1 cellular context compared by ENCODE assay signal in the genomic region with DNA sequence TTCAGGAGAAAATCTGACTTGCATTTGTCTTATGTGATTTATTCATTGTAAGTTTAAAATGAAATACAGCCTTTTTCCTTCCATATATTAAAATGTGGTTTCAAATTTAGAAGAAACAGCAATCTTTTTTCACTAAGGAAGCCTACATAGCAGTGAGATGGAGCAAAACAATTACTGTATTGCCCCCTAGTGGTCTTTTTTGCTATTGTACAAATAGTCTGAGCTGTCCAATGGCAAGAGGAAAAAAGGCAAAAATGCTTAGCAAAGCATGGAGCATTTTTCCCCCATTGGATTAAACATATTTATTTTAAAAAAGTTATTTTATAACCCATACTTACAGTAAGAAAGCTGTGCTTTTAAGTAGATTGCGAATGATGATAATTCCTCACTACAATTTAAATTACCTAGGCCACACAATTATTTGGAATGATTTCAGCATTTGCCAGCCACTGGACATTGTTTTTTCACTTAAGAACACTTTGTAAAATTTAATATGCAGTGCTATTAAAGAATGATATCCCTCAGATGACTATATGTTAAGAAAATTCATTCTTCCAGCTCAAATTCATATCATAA.
TF ChIP-seq lines count a peak whose summit lies in the region.

No MANE protein-coding gene starts in this region.

TF ChIP-seq in GM23338, 12 proteins besides CTCF, POLR2A, EP300 and RAD21 (continued from another document):
- TF ChIP-seq, protein P1, sequence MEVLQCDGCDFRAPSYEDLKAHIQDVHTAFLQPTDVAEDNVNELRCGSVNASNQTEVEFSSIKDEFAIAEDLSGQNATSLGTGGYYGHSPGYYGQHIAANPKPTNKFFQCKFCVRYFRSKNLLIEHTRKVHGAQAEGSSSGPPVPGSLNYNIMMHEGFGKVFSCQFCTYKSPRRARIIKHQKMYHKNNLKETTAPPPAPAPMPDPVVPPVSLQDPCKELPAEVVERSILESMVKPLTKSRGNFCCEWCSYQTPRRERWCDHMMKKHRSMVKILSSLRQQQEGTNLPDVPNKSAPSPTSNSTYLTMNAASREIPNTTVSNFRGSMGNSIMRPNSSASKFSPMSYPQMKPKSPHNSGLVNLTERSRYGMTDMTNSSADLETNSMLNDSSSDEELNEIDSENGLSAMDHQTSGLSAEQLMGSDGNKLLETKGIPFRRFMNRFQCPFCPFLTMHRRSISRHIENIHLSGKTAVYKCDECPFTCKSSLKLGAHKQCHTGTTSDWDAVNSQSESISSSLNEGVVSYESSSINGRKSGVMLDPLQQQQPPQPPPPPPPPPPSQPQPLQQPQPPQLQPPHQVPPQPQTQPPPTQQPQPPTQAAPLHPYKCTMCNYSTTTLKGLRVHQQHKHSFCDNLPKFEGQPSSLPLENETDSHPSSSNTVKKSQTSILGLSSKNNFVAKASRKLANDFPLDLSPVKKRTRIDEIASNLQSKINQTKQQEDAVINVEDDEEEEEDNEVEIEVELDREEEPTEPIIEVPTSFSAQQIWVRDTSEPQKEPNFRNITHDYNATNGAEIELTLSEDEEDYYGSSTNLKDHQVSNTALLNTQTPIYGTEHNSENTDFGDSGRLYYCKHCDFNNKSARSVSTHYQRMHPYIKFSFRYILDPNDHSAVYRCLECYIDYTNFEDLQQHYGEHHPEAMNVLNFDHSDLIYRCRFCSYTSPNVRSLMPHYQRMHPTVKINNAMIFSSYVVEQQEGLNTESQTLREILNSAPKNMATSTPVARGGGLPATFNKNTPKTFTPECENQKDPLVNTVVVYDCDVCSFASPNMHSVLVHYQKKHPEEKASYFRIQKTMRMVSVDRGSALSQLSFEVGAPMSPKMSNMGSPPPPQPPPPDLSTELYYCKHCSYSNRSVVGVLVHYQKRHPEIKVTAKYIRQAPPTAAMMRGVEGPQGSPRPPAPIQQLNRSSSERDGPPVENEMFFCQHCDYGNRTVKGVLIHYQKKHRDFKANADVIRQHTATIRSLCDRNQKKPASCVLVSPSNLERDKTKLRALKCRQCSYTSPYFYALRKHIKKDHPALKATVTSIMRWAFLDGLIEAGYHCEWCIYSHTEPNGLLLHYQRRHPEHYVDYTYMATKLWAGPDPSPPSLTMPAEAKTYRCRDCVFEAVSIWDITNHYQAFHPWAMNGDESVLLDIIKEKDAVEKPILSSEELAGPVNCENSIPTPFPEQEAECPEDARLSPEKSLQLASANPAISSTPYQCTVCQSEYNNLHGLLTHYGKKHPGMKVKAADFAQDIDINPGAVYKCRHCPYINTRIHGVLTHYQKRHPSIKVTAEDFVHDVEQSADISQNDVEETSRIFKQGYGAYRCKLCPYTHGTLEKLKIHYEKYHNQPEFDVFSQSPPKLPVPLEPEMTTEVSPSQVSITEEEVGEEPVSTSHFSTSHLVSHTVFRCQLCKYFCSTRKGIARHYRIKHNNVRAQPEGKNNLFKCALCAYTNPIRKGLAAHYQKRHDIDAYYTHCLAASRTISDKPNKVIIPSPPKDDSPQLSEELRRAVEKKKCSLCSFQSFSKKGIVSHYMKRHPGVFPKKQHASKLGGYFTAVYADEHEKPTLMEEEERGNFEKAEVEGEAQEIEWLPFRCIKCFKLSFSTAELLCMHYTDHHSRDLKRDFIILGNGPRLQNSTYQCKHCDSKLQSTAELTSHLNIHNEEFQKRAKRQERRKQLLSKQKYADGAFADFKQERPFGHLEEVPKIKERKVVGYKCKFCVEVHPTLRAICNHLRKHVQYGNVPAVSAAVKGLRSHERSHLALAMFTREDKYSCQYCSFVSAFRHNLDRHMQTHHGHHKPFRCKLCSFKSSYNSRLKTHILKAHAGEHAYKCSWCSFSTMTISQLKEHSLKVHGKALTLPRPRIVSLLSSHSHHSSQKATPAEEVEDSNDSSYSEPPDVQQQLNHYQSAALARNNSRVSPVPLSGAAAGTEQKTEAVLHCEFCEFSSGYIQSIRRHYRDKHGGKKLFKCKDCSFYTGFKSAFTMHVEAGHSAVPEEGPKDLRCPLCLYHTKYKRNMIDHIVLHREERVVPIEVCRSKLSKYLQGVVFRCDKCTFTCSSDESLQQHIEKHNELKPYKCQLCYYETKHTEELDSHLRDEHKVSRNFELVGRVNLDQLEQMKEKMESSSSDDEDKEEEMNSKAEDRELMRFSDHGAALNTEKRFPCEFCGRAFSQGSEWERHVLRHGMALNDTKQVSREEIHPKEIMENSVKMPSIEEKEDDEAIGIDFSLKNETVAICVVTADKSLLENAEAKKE (CRISPR knock-in tag; IDR thresholded peaks at IDR 0.05): no peak
- TF ChIP-seq STAT1 (IDR thresholded peaks at IDR 0.05; ENCODE audit: unreplicated experiment) (no peak), ZNF331 (CRISPR knock-in tag; IDR thresholded peaks at IDR 0.05; ENCODE audit: low read depth) (no peak), EZH2phosphoT487 (IDR thresholded peaks at IDR 0.05; ENCODE audit: unreplicated experiment) (no peak), CREB1 (CRISPR knock-in tag; IDR thresholded peaks at IDR 0.05; ENCODE audit: low read depth) (no peak), POLR2AphosphoS5 (IDR thresholded peaks at IDR 0.05; ENCODE audit: low read depth) (no peak), JUNB (IDR thresholded peaks at IDR 0.05; ENCODE audit: unreplicated experiment) (no peak), ZNF114 (CRISPR knock-in tag; IDR thresholded peaks at IDR 0.05) (no peak)
- TF ChIP-seq, protein P2, sequence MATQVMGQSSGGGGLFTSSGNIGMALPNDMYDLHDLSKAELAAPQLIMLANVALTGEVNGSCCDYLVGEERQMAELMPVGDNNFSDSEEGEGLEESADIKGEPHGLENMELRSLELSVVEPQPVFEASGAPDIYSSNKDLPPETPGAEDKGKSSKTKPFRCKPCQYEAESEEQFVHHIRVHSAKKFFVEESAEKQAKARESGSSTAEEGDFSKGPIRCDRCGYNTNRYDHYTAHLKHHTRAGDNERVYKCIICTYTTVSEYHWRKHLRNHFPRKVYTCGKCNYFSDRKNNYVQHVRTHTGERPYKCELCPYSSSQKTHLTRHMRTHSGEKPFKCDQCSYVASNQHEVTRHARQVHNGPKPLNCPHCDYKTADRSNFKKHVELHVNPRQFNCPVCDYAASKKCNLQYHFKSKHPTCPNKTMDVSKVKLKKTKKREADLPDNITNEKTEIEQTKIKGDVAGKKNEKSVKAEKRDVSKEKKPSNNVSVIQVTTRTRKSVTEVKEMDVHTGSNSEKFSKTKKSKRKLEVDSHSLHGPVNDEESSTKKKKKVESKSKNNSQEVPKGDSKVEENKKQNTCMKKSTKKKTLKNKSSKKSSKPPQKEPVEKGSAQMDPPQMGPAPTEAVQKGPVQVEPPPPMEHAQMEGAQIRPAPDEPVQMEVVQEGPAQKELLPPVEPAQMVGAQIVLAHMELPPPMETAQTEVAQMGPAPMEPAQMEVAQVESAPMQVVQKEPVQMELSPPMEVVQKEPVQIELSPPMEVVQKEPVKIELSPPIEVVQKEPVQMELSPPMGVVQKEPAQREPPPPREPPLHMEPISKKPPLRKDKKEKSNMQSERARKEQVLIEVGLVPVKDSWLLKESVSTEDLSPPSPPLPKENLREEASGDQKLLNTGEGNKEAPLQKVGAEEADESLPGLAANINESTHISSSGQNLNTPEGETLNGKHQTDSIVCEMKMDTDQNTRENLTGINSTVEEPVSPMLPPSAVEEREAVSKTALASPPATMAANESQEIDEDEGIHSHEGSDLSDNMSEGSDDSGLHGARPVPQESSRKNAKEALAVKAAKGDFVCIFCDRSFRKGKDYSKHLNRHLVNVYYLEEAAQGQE (IDR thresholded peaks at IDR 0.05; ENCODE audit: unreplicated experiment): no peak
- TF ChIP-seq, protein P3, sequence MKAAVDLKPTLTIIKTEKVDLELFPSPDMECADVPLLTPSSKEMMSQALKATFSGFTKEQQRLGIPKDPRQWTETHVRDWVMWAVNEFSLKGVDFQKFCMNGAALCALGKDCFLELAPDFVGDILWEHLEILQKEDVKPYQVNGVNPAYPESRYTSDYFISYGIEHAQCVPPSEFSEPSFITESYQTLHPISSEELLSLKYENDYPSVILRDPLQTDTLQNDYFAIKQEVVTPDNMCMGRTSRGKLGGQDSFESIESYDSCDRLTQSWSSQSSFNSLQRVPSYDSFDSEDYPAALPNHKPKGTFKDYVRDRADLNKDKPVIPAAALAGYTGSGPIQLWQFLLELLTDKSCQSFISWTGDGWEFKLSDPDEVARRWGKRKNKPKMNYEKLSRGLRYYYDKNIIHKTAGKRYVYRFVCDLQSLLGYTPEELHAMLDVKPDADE (IDR thresholded peaks at IDR 0.05): no peak
